ENCODE assay signal across 1 cellular context in the genomic region with DNA sequence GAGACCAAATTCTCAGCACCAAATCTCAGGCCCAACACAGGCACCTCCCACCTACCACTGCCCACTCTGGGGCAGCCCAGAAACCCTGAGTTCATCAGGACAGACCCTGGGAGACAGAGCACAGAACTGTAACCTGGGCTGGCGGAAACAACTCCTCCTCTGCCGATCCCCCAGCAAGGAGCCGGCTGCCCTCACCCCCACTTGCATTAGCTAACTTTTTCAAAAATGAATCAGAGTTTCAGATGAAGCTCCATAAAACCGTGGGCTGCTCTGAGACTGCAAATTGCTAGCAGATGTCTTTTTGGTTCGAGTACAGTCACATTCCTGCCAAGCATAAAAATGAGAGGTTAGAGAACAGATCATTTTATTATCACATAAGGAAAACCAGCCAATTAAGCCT.
TF ChIP-seq lines count a peak whose summit lies in the region.

No MANE protein-coding gene starts in this region.

TF ChIP-seq in IMR-90, 13 proteins besides CTCF, POLR2A, EP300 and RAD21 (continued from another document):
- TF ChIP-seq, protein P1, sequence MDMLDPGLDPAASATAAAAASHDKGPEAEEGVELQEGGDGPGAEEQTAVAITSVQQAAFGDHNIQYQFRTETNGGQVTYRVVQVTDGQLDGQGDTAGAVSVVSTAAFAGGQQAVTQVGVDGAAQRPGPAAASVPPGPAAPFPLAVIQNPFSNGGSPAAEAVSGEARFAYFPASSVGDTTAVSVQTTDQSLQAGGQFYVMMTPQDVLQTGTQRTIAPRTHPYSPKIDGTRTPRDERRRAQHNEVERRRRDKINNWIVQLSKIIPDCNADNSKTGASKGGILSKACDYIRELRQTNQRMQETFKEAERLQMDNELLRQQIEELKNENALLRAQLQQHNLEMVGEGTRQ (IDR thresholded peaks at IDR 0.05; ENCODE audit: low read depth, low read length): no peak
- TF ChIP-seq ELK1 (IDR thresholded peaks at IDR 0.05; ENCODE audit: borderline replicate concordance, low read depth, low read length): no peak
- TF ChIP-seq SMC3 (IDR thresholded peaks at IDR 0.05; ENCODE audit: low read depth, low read length): no peak
- TF ChIP-seq MXI1 (IDR thresholded peaks at IDR 0.05; ENCODE audit: borderline replicate concordance, low read depth, low read length): no peak
TF ChIP-seq in IMR-90: peak in this region for 0.
